ENCODE assay signal across 11 cellular contexts in genomic region chr1:218380125-218380977, GRCh38. TPM values are rescaled to one million over a fixed set of nuclear protein-coding genes. Genes with fewer than 3 reads are reported as not detected.
DNase-seq lines count a peak whose midpoint lies in the region; ATAC-seq and TF ChIP-seq lines count a peak whose summit lies in the region.
"Had no signal": no experiment of that assay in that cellular context is flagged by ENCODE, and none has a peak within 500 bp of the region (broad histone marks: within the 10 kb centered on the region; RNA-seq: fewer than 3 reads in every experiment).

No MANE protein-coding gene starts in this region.

- ATAC-seq in left lobe of liver = peak; percentile 84
- no peak for ATAC-seq in left colon

- H3K9me3 ChIP-seq in AG04450 (ENCODE audit: control insufficient read depth, insufficient read depth, low read length) = 0 out of 2 replicates have a peak, but pooled peaks cover 3% of the 10 kb centered on the region
- H3K9me3 ChIP-seq: vagina had no signal

- DNase-seq in AG04450 (ENCODE audit: low read depth, low spot score) = peak; percentile 72
- peak; percentile 84 for DNase-seq in HT1080 (ENCODE audit: low read depth)
- DNase-seq in brain microvascular endothelial cell = peak; percentile 57
- no peak for DNase-seq in left lobe of liver (ENCODE audit: low spot score)
- DNase-seq in GM19238 (ENCODE audit: insufficient read length, low spot score) = no peak
- DNase-seq in NCI-H510A (lab: John Stamatoyannopoulos, UW) = no peak
- no peak for DNase-seq in T-helper 2 cell
- no peak for DNase-seq in left colon
- DNase-seq: DMS153, RPMI8226 had no signal

- H3K27ac ChIP-seq in AG04450 (ENCODE audit: low read depth, low read length) (peak overlapping the region; percentile 33), brain microvascular endothelial cell (peak overlapping the region; percentile 41)
- H3K27ac ChIP-seq: vagina had no signal

- H3K36me3 ChIP-seq in brain microvascular endothelial cell (replicated peaks) = peaks cover 28% of the 10 kb centered on the region
- H3K36me3 ChIP-seq: vagina had no signal

- intact Hi-C loops in left colon (cut with DNase I, micrococcal nuclease) = no loop called here

- in situ Hi-C loops in brain microvascular endothelial cell (cut with HindIII; ENCODE audit: low pct_ligation_motif_present, low sequenced_read_pairs) = no loop called here

- H3K4me3 ChIP-seq in AG04450 (ENCODE audit: low read depth, low read length) (no peak overlapping the region), brain microvascular endothelial cell (ENCODE audit: low read depth, low read length) (no peak overlapping the region)
- H3K4me3 ChIP-seq: vagina had no signal

- CTCF ChIA-PET in AG04450 (lab: Charles Lee) = interaction anchor here (0.5 to 1.0 kb wide), 4 partner anchors 10 to 1205 kb away, joined by 3 to 4 read pairs (median 4); no protein-coding TSS in a partner anchor

- H3K27me3 ChIP-seq in AG04450 (ENCODE audit: control insufficient read depth, insufficient read depth, low read length) = no peaks in the 10 kb centered on the region
- no peaks in the 10 kb centered on the region for H3K27me3 ChIP-seq in brain microvascular endothelial cell (replicated peaks)
- H3K27me3 ChIP-seq: vagina had no signal

- TF ChIP-seq CTCF in AG04450 (IDR thresholded peaks at IDR 0.05; ENCODE audit: low read depth, low read length) (no peak), brain microvascular endothelial cell (IDR thresholded peaks at IDR 0.05; ENCODE audit: low read depth, low read length, missing control alignments) (no peak)

- POLR2A ChIA-PET in AG04450 (lab: Yijun Ruan, JAX) = interaction anchor here (0.7 kb wide), 1 partner anchor 35 kb away, joined by 3 read pairs; the partner anchor contains the start of gene TGFB2

RNA-seq across cellular contexts. Expression of gene TGFB2, which starts 35.2 kb away (rescaled TPM):
- polyA plus RNA-seq in AG04450 (2011; rRNA removed) = 10.2 and 14.8 TPM in 2 replicates
- polyA minus RNA-seq in AG04450 (2011; rRNA and poly(A)+ RNA removed) = 6.3 and 11.5 TPM in 2 replicates
- 2.4 and 3.2 TPM in 2 replicates for total RNA-seq in HT1080 (2014; rRNA removed; shearing (Covaris generic))
- polyA plus RNA-seq in HT1080 (2015; cell fraction: cytosol; rRNA removed) = 6.3 and 8.1 TPM in 2 replicates
- 27.5 and 33.7 TPM in 2 replicates for polyA plus RNA-seq in HT1080 (2015; cell fraction: nucleus; rRNA removed)
- total RNA-seq in left lobe of liver (0.20 TPM), left colon (1 to 10 TPM in 1 of 2 donors, under 1 TPM in 1; 0.49 to 2.5 TPM)

Comparison
In these comparisons a context has a peak if more than half of its experiments do, and no peak if none do; other contexts are left out.
1. DNase-seq: peak in AG04450 (single experiment), HT1080 (single experiment) and brain microvascular endothelial cell (single experiment); none in left lobe of liver (single experiment), GM19238 (single experiment), NCI-H510A (single experiment), T-helper 2 cell (0 of 5) and left colon (0 of 2).